ENCODE assay signal across 9 cellular contexts in genomic region chr4:48127231-48127881, GRCh38. TPM values are rescaled to one million over a fixed set of nuclear protein-coding genes. Genes with fewer than 3 reads are reported as not detected.
DNase-seq lines count a peak whose midpoint lies in the region; ATAC-seq and TF ChIP-seq lines count a peak whose summit lies in the region.
"Had no signal": no experiment of that assay in that cellular context is flagged by ENCODE, and none has a peak within 500 bp of the region (broad histone marks: within the 10 kb centered on the region; RNA-seq: fewer than 3 reads in every experiment).

No MANE protein-coding gene starts in this region.

- WGBS in hepatocyte (ENCODE audit: low lambda C conversion rate, missing lambda C conversion rate), result 20% methylated on average over 7 of the region's 7 CpGs
- 25 to 39% methylated on average over 7 of the region's 7 CpGs for WGBS in esophagus squamous epithelium, 2 donors

- no peaks in the 10 kb centered on the region for H4K20me1 ChIP-seq in hepatocyte (ENCODE audit: insufficient read depth, poor library complexity, severe bottlenecking)

- H3K9me2 ChIP-seq in hepatocyte (replicated peaks; ENCODE audit: insufficient read depth), result no peaks in the 10 kb centered on the region

- peak overlapping the region; percentile 52 for H3K4me2 ChIP-seq in hepatocyte

- no peaks in the 10 kb centered on the region for H3K79me2 ChIP-seq in hepatocyte

- no peaks in the 10 kb centered on the region for H3K27me3 Mint-ChIP-seq in activated CD4-positive, alpha-beta T cell treated with anti-CD3 and anti-CD28 coated beads, Interleukin-2, amount 10 ng/mL, durations not matched to agents 24 days and 14 days
- H3K27me3 Mint-ChIP-seq in stimulated activated naive B cell treated with anti-CD40 and anti-IgM and Interleukin-4, amounts not matched to agents 10 μg/mL and 1 μg/mL and 100 μg/mL, for 72 hours, result peaks cover 5 to 8% of the 10 kb centered on the region in 2 donors

- H3K9me3 ChIP-seq in RWPE2 (ENCODE audit: severe bottlenecking) (no peaks in the 10 kb centered on the region), hepatocyte (ENCODE audit: low read depth) (no peaks in the 10 kb centered on the region), esophagus squamous epithelium (no peaks in the 10 kb centered on the region)

- peaks cover 70% of the 10 kb centered on the region for H3K4me1 Mint-ChIP-seq in activated CD4-positive, alpha-beta T cell treated with anti-CD3 and anti-CD28 coated beads, Interleukin-2, amount 10 ng/mL, durations not matched to agents 24 days and 14 days
- peaks cover 17 to 19% of the 10 kb centered on the region in 2 donors for H3K4me1 Mint-ChIP-seq in stimulated activated naive B cell treated with anti-CD40 and anti-IgM and Interleukin-4, amounts not matched to agents 10 μg/mL and 1 μg/mL and 100 μg/mL, for 72 hours

- ATAC-seq in RWPE2 (ENCODE audit: low read depth), result no peak; the same call in 2 of the 3 replicates
- no peak for ATAC-seq in stimulated activated naive B cell treated with anti-CD40 and anti-IgM and Interleukin-4, amounts not matched to agents 10 μg/mL and 1 μg/mL and 100 μg/mL, for 72 hours (replicated peaks)

- H3K9me3 Mint-ChIP-seq in activated CD4-positive, alpha-beta T cell treated with anti-CD3 and anti-CD28 coated beads, Interleukin-2, amount 10 ng/mL, durations not matched to agents 24 days and 14 days, result no peaks in the 10 kb centered on the region
- H3K9me3 Mint-ChIP-seq in stimulated activated naive B cell treated with anti-CD40 and anti-IgM and Interleukin-4, amounts not matched to agents 10 μg/mL and 1 μg/mL and 100 μg/mL, for 72 hours, result no peaks in the 10 kb centered on the region
- H3K9me3 Mint-ChIP-seq: CD14-positive monocyte had no signal

- H2AFZ ChIP-seq in hepatocyte, result no peak overlapping the region

- H3K4me1 ChIP-seq in RWPE2 (ENCODE audit: insufficient read depth, poor library complexity, severe bottlenecking) (peaks cover 15% of the 10 kb centered on the region), hepatocyte (ENCODE audit: insufficient read depth) (no peaks in the 10 kb centered on the region), esophagus squamous epithelium (peaks cover 3 to 22% (median 6%) of the 10 kb centered on the region in 3 donors)

- H3K27ac ChIP-seq in RWPE2 (ENCODE audit: poor library complexity, severe bottlenecking) (peak overlapping the region; percentile 42), hepatocyte (peak overlapping the region; percentile 38), esophagus squamous epithelium (peak overlapping the region in 1 of 4 donors; percentile 30)

- no peaks in the 10 kb centered on the region for H3K27me3 ChIP-seq in RWPE2 (ENCODE audit: insufficient read depth, poor library complexity, severe bottlenecking)
- no peaks in the 10 kb centered on the region for H3K27me3 ChIP-seq in hepatocyte
- H3K27me3 ChIP-seq in esophagus squamous epithelium, result no peaks in the 10 kb centered on the region

- peak overlapping the region; percentile 78 for H3K4me3 Mint-ChIP-seq in activated CD4-positive, alpha-beta T cell treated with anti-CD3 and anti-CD28 coated beads, Interleukin-2, amount 10 ng/mL, durations not matched to agents 24 days and 14 days
- H3K4me3 Mint-ChIP-seq in stimulated activated naive B cell treated with anti-CD40 and anti-IgM and Interleukin-4, amounts not matched to agents 10 μg/mL and 1 μg/mL and 100 μg/mL, for 72 hours, result peak overlapping the region in 1 of 2 donors; percentile 48

- TF ChIP-seq CTCF in RWPE2 (IDR thresholded peaks at IDR 0.05; ENCODE audit: poor library complexity, severe bottlenecking) (no peak), hepatocyte (IDR thresholded peaks at IDR 0.05; ENCODE audit: poor library complexity) (no peak), esophagus squamous epithelium (IDR thresholded peaks at IDR 0.05) (no peak)

- peak overlapping the region; percentile 93 for H3K27ac Mint-ChIP-seq in activated CD4-positive, alpha-beta T cell treated with anti-CD3 and anti-CD28 coated beads, Interleukin-2, amount 10 ng/mL, durations not matched to agents 24 days and 14 days
- H3K27ac Mint-ChIP-seq in stimulated activated naive B cell treated with anti-CD40 and anti-IgM and Interleukin-4, amounts not matched to agents 10 μg/mL and 1 μg/mL and 100 μg/mL, for 72 hours, result peak overlapping the region; percentile 59

- intact Hi-C loops in activated CD4-positive, alpha-beta T cell treated with anti-CD3 and anti-CD28 coated beads, Interleukin-2, amount 10 ng/mL, durations not matched to agents 24 days and 14 days (cut with micrococcal nuclease), result loop anchor here (5.0 to 10.0 kb wide), 3 partner anchors 40 to 837 kb away; partner anchors contain the start of gene COMMD8
- intact Hi-C loops in esophagus squamous epithelium (cut with DNase I), result no loop called here
- intact Hi-C loops in head of caudate nucleus (cut with DNase I), result no loop called here

- peaks cover 22% of the 10 kb centered on the region for H3K36me3 Mint-ChIP-seq in activated CD4-positive, alpha-beta T cell treated with anti-CD3 and anti-CD28 coated beads, Interleukin-2, amount 10 ng/mL, durations not matched to agents 24 days and 14 days (ENCODE audit: low read depth)
- H3K36me3 Mint-ChIP-seq in stimulated activated naive B cell treated with anti-CD40 and anti-IgM and Interleukin-4, amounts not matched to agents 10 μg/mL and 1 μg/mL and 100 μg/mL, for 72 hours, result peaks cover 4 to 8% of the 10 kb centered on the region in 2 donors

- H3K36me3 ChIP-seq in RWPE2 (ENCODE audit: low read depth), result no peaks in the 10 kb centered on the region
- no peaks in the 10 kb centered on the region for H3K36me3 ChIP-seq in hepatocyte (replicated peaks; ENCODE audit: insufficient read depth, low read depth)
- H3K36me3 ChIP-seq in esophagus squamous epithelium, result no peaks in the 10 kb centered on the region

- no peak for DNase-seq in activated CD4-positive, alpha-beta T cell treated with anti-CD3 and anti-CD28 coated beads, Interleukin-2, amount 10 ng/mL, durations not matched to agents 24 days and 14 days
- no peak for DNase-seq in activated CD4-positive, alpha-beta T cell treated with anti-CD3 and anti-CD28 coated beads, Interleukin-2, amount 50 U/mL, for 1 hour
- DNase-seq in RWPE2 (ENCODE audit: low spot score) (no peak), hepatocyte (ENCODE audit: low spot score) (no peak), NCI-H524 (lab: John Stamatoyannopoulos, UW) (no peak), esophagus squamous epithelium (lab: John Stamatoyannopoulos, UW) (no peak), head of caudate nucleus (no peak)
- DNase-seq in stimulated activated naive B cell treated with anti-CD40 and anti-IgM and Interleukin-4, amounts not matched to agents 10 μg/mL and 1 μg/mL and 100 μg/mL, for 72 hours, result no peak

- H3K4me3 ChIP-seq in RWPE2 (ENCODE audit: severe bottlenecking) (no peak overlapping the region), hepatocyte (no peak overlapping the region), esophagus squamous epithelium (peak overlapping the region in 2 of 4 donors; percentile 22 to 55)

- TF ChIP-seq POLR2A in esophagus squamous epithelium (IDR thresholded peaks at IDR 0.05), result no peak

RNA-seq across cellular contexts. Expression of gene TXK, which starts 6.7 kb away (rescaled TPM):
- total RNA-seq in activated CD4-positive, alpha-beta T cell treated with anti-CD3 and anti-CD28 coated beads, Interleukin-2, amount 10 ng/mL, durations not matched to agents 24 days and 14 days, result 7.6 and 8.0 TPM in 2 replicates
- total RNA-seq in hepatocyte, result 0.40 and 1.5 TPM in 2 replicates
- 0.18 and 0.76 TPM in 2 replicates for polyA plus RNA-seq in hepatocyte
- total RNA-seq in esophagus squamous epithelium, result 1 to 10 TPM; 1.7 to 5.2 (median 3.5) TPM
